Comparison of ENCODE assay signal across 1 cellular context in genomic region chrX:153944800-153945150, GRCh38.
TF ChIP-seq lines count a peak whose summit lies in the region.

No MANE protein-coding gene starts in this region.

TF ChIP-seq in K562, 482 proteins besides CTCF, POLR2A, EP300 and RAD21:
- TF ChIP-seq ZNF830 (CRISPR knock-in tag; IDR thresholded peaks at IDR 0.05) = no peak
- peak; percentile 85 for TF ChIP-seq PRDM10 (IDR thresholded peaks at IDR 0.05; ENCODE audit: partially characterized antibody)
- TF ChIP-seq ZNF311 (CRISPR knock-in tag; IDR thresholded peaks at IDR 0.05) = no peak
- no peak for TF ChIP-seq FIP1L1 (IDR thresholded peaks at IDR 0.05; ENCODE audit: low read depth, low read length, poor library complexity, severe bottlenecking)
- TF ChIP-seq PHF21A (IDR thresholded peaks at IDR 0.05; ENCODE audit: borderline replicate concordance, low read depth) = no peak
- TF ChIP-seq VEZF1 (CRISPR knock-in tag; IDR thresholded peaks at IDR 0.05) = peak; percentile 24
